In the genomic region with DNA sequence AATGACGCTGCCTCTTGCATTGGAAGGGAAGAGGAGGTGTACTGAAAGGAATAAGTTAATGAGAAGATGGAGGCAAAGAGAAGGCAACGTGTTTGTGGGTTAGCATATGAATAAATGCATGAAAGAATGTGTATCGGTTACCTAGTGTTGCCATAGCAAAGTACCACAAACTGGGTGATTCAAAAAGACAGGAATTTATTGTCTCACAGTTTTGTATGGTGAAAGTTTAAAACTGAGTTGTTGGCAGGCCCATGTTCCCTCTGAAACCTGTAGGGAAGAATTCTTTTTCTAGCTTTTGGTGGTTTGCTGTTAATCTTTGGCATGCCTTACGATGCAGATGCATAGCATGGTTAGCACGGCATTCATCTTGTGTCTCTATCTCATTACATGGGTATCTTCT, we compare ENCODE assay signal across 20 cellular contexts.
DNase-seq lines count a peak whose midpoint lies in the region; ATAC-seq and TF ChIP-seq lines count a peak whose summit lies in the region.
"Had no signal": no experiment of that assay in that cellular context is flagged by ENCODE, and none has a peak within 500 bp of the region (broad histone marks: within the 10 kb centered on the region; RNA-seq: fewer than 3 reads in every experiment).

No MANE protein-coding gene starts in this region.

- H3K27ac ChIP-seq in HUES6 (ENCODE audit: low read depth, low read length) = peak overlapping the region; percentile 41; the same call in 1 of the 2 replicates
- H3K27ac ChIP-seq in brain microvascular endothelial cell = no peak overlapping the region
- H3K27ac ChIP-seq: left ventricle myocardium inferior, neutrophil, SJSA1, VCaP had no signal

- in situ Hi-C loops in Caki2 (cut with HindIII; ENCODE audit: low pct_unique_long_range_greater_than_20kb, low sequenced_read_pairs) = no loop called here
- in situ Hi-C loops in brain microvascular endothelial cell (cut with HindIII; ENCODE audit: low pct_ligation_motif_present, low sequenced_read_pairs) = no loop called here

- peak overlapping the region; percentile 46 for H3K9ac ChIP-seq in HUES6 (ENCODE audit: low read length)

- peaks cover 27% of the 10 kb centered on the region for H3K9me3 ChIP-seq in HUES6 (ENCODE audit: control insufficient read depth, insufficient read depth, low read depth, low read length)
- H3K9me3 ChIP-seq: neutrophil, SJSA1 had no signal

- peaks cover 24 to 27% of the 10 kb centered on the region in 2 donors for H3K9me3 Mint-ChIP-seq in activated naive CD4-positive, alpha-beta T cell treated with anti-CD3 and anti-CD28 coated beads, Interleukin-2, amount 50 U/mL, for 72 hours

- ATAC-seq in GM21390 (IDR thresholded peaks at IDR 0.05; ENCODE audit: unreplicated experiment) = no peak
- no peak for ATAC-seq in activated naive CD4-positive, alpha-beta T cell treated with anti-CD3 and anti-CD28 coated beads, Interleukin-2, amount 50 U/mL, for 72 hours
- ATAC-seq: T-helper 17 cell had no signal

- no peaks in the 10 kb centered on the region for H3K36me3 Mint-ChIP-seq in activated naive CD4-positive, alpha-beta T cell treated with anti-CD3 and anti-CD28 coated beads, Interleukin-2, amount 50 U/mL, for 72 hours

- DNase-seq in Caki2 (ENCODE audit: low read depth) (peak; percentile 10), brain microvascular endothelial cell (peak; percentile 23), non-pigmented ciliary epithelial cell (ENCODE audit: low read depth) (peak; percentile 31), NCI-H510A (lab: John Stamatoyannopoulos, UW) (no peak), NCI-H524 (lab: John Stamatoyannopoulos, UW) (no peak)
- no peak for DNase-seq in activated naive CD4-positive, alpha-beta T cell treated with anti-CD3 and anti-CD28 coated beads, Interleukin-2, amount 50 U/mL, for 72 hours (ENCODE audit: low spot score in 2 of 2)
- DNase-seq: activated CD4-positive, alpha-beta T cell treated with anti-CD3 and anti-CD28 coated beads, Interleukin-2, amount 50 U/mL, for 48 hours; anterior cingulate cortex; left ventricle myocardium inferior; NCI-H1436 treated with DMSO at 0.1 percent for 48 hours; NCI-H2171; NCI-H748 treated with DMSO at 0.1 percent for 48 hours; retina; T-helper 17 cell had no signal

- no peak overlapping the region for H3K27ac Mint-ChIP-seq in activated naive CD4-positive, alpha-beta T cell treated with anti-CD3 and anti-CD28 coated beads, Interleukin-2, amount 50 U/mL, for 72 hours
- H3K27ac Mint-ChIP-seq: dendritic cell treated with granulocyte-macrophage colony-stimulating factor and Interleukin-4, amounts not matched to agents 40 ng/mL and 50 ng/mL, for 4 days; T-helper 17 cell had no signal

- H3K4me3 ChIP-seq in HUES6 (ENCODE audit: low read depth, low read length) = no peak overlapping the region
- H3K4me3 ChIP-seq in brain microvascular endothelial cell (ENCODE audit: low read depth, low read length) = no peak overlapping the region
- H3K4me3 ChIP-seq: left ventricle myocardium inferior, SJSA1 had no signal

- no peak for TF ChIP-seq CTCF in brain microvascular endothelial cell (IDR thresholded peaks at IDR 0.05; ENCODE audit: low read depth, low read length, missing control alignments)

- H3K27me3 ChIP-seq in HUES6 (ENCODE audit: control insufficient read depth, insufficient read depth, low read length) (no peaks in the 10 kb centered on the region), brain microvascular endothelial cell (replicated peaks) (no peaks in the 10 kb centered on the region)
- H3K27me3 ChIP-seq: neutrophil, SJSA1 had no signal

- H3K4me1 ChIP-seq in HUES6 (ENCODE audit: control insufficient read depth, insufficient read depth, low read length) = peaks cover 21% of the 10 kb centered on the region; the same call in 1 of the 2 replicates
- H3K4me1 ChIP-seq: left ventricle myocardium inferior, SJSA1 had no signal

- no peaks in the 10 kb centered on the region; the same call in 1 of the 2 replicates for H3K36me3 ChIP-seq in HUES6 (ENCODE audit: control insufficient read depth, insufficient read depth, low read length)
- no peaks in the 10 kb centered on the region for H3K36me3 ChIP-seq in brain microvascular endothelial cell (replicated peaks)
- H3K36me3 ChIP-seq: left ventricle myocardium inferior, neutrophil, SJSA1 had no signal

Comparison
In these comparisons a context has a peak if more than half of its experiments do, and no peak if none do; other contexts are left out.
1. DNase-seq: peak in Caki2 (single experiment), brain microvascular endothelial cell (single experiment) and non-pigmented ciliary epithelial cell (single experiment); none in NCI-H510A (single experiment), activated naive CD4-positive, alpha-beta T cell treated with anti-CD3 and anti-CD28 coated beads, Interleukin-2, amount 50 U/mL, for 72 hours (0 of 2) and NCI-H524 (0 of 2).